Comparison of ENCODE assay signal across 21 cellular contexts in the genomic region with DNA sequence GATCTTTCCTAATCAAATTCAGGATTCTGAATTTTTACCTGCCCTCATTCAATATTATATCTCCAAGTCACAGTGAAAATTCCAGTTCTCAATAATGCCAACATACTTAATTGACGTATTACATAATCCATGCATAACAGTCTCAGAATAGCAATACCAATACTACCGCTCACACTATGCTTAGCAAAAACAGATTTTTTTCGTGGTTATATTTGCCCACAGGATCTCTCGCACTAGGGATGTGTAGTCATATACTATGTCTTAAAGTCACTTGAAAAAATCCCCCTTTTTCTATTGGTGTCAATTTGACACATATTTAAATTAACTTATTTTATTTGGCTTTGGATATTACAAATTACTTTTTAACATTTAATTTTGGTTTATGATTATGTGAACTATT.
A peak's percentile ranks its signal among the peaks of the same experiment; 100 is the strongest.
DNase-seq lines count a peak whose midpoint lies in the region; ATAC-seq and TF ChIP-seq lines count a peak whose summit lies in the region.
"Had no signal": no experiment of that assay in that cellular context is flagged by ENCODE, and none has a peak within 500 bp of the region (broad histone marks: within the 10 kb centered on the region; RNA-seq: fewer than 3 reads in every experiment).

No MANE protein-coding gene starts in this region.

- H3K27me3 ChIP-seq in right lobe of liver: no peaks in the 10 kb centered on the region
- H3K27me3 ChIP-seq: BLaER1 had no signal

- no peak for TF ChIP-seq POLR2A in right lobe of liver (IDR thresholded peaks at IDR 0.05)

- no peak overlapping the region for H3K4me3 Mint-ChIP-seq in activated CD4-positive, alpha-beta T cell treated with anti-CD3 and anti-CD28 coated beads for 36 hours
- H3K4me3 Mint-ChIP-seq: B cell; CD4-positive, CD25-positive, alpha-beta regulatory T cell; CD8-positive, alpha-beta T cell; GM23338; H9 had no signal

- no peaks in the 10 kb centered on the region for H3K36me3 ChIP-seq in right lobe of liver
- H3K36me3 ChIP-seq: BLaER1 had no signal

- H3K4me1 ChIP-seq in right lobe of liver: no peaks in the 10 kb centered on the region
- H3K4me1 ChIP-seq: BLaER1, Caco-2 had no signal

- H3K27ac Mint-ChIP-seq in activated CD4-positive, alpha-beta T cell treated with anti-CD3 and anti-CD28 coated beads for 36 hours: no peak overlapping the region
- H3K27ac Mint-ChIP-seq: B cell; CD4-positive, CD25-positive, alpha-beta regulatory T cell; CD8-positive, alpha-beta T cell; GM23338; H9 had no signal

- H3K27me3 Mint-ChIP-seq in activated CD4-positive, alpha-beta T cell treated with anti-CD3 and anti-CD28 coated beads for 36 hours: peaks cover 5% of the 10 kb centered on the region
- H3K27me3 Mint-ChIP-seq: B cell; CD4-positive, CD25-positive, alpha-beta regulatory T cell had no signal

- DNase-seq in activated CD4-positive, alpha-beta T cell treated with anti-CD3 and anti-CD28 coated beads for 36 hours: no peak
- DNase-seq in activated CD4-positive, alpha-beta T cell treated with anti-CD3 and anti-CD28 coated beads, Interleukin-2, amount 50 U/mL, for 48 hours: no peak
- DNase-seq in NCI-H1105 (lab: John Stamatoyannopoulos, UW): no peak
- DNase-seq in right lobe of liver: no peak
- DNase-seq: Caco-2; CD4-positive, CD25-positive, alpha-beta regulatory T cell; CD8-positive, alpha-beta T cell; DMS153; DND-41; GDM1; H9 had no signal

- POLR2A ChIA-PET in activated CD4-positive, alpha-beta T cell treated with anti-CD3 and anti-CD28 coated beads for 36 hours (lab: Charles Lee): no interaction called here

- peaks cover 2% of the 10 kb centered on the region for H3K9me3 Mint-ChIP-seq in activated CD4-positive, alpha-beta T cell treated with anti-CD3 and anti-CD28 coated beads for 36 hours (ENCODE audit: low read depth)

- no peaks in the 10 kb centered on the region for H3K36me3 Mint-ChIP-seq in activated CD4-positive, alpha-beta T cell treated with anti-CD3 and anti-CD28 coated beads for 36 hours (ENCODE audit: low read depth)
- H3K36me3 Mint-ChIP-seq: CD4-positive, CD25-positive, alpha-beta regulatory T cell; CD8-positive, alpha-beta T cell had no signal

- no peak overlapping the region for H3K27ac ChIP-seq in right lobe of liver
- H3K27ac ChIP-seq: 22Rv1, BLaER1, C4-2B had no signal

- no peak for TF ChIP-seq CTCF in right lobe of liver (IDR thresholded peaks at IDR 0.05)

- intact Hi-C loops in activated CD4-positive, alpha-beta T cell treated with anti-CD3 and anti-CD28 coated beads for 36 hours (cut with DNase I, micrococcal nuclease): no loop called here
- intact Hi-C loops in right lobe of liver (cut with DNase I): no loop called here

- CTCF ChIA-PET in activated CD4-positive, alpha-beta T cell treated with anti-CD3 and anti-CD28 coated beads for 36 hours (lab: Charles Lee): no interaction called here

- no peaks in the 10 kb centered on the region for H3K4me1 Mint-ChIP-seq in activated CD4-positive, alpha-beta T cell treated with anti-CD3 and anti-CD28 coated beads for 36 hours
- H3K4me1 Mint-ChIP-seq: B cell; CD4-positive, CD25-positive, alpha-beta regulatory T cell had no signal

- no peak overlapping the region for H3K4me3 ChIP-seq in right lobe of liver
- H3K4me3 ChIP-seq: BLaER1, GM23338 had no signal

- ATAC-seq in activated CD4-positive, alpha-beta T cell treated with anti-CD3 and anti-CD28 coated beads for 36 hours: peak; percentile 51
- ATAC-seq in GM18502 (IDR thresholded peaks at IDR 0.05; ENCODE audit: poor library complexity, unreplicated experiment) (peak; percentile 78), HG02973 (IDR thresholded peaks at IDR 0.05; ENCODE audit: unreplicated experiment) (peak; percentile 76), HG03565 (IDR thresholded peaks at IDR 0.05; ENCODE audit: unreplicated experiment) (peak; percentile 62), GM18868 (IDR thresholded peaks at IDR 0.05; ENCODE audit: unreplicated experiment) (no peak), right lobe of liver (no peak)
- ATAC-seq: CD8-positive, alpha-beta T cell; GM23338; HCT116 had no signal

- 67% methylated on average over 4 of the region's 4 CpGs for WGBS in right lobe of liver (ENCODE audit: insufficient coverage, low coverage, low lambda C conversion rate, missing lambda C conversion rate)

- H3K9me3 ChIP-seq in right lobe of liver: no peaks in the 10 kb centered on the region
- H3K9me3 ChIP-seq: BLaER1, Caco-2 had no signal

Comparison
In these comparisons a context has a peak if more than half of its experiments do, and no peak if none do; other contexts are left out.
1. ATAC-seq: peak in activated CD4-positive, alpha-beta T cell treated with anti-CD3 and anti-CD28 coated beads for 36 hours (single experiment), GM18502 (single experiment), HG02973 (single experiment) and HG03565 (single experiment); none in GM18868 (single experiment) and right lobe of liver (0 of 4).